In genomic region chr1:10897981-10898728, GRCh38 we compare ENCODE assay signal across 16 cellular contexts.
DNase-seq lines count a peak whose midpoint lies in the region; ATAC-seq, FAIRE-seq and TF ChIP-seq lines count a peak whose summit lies in the region.
"Had no signal": no experiment of that assay in that cellular context is flagged by ENCODE, and none has a peak within 500 bp of the region (broad histone marks: within the 10 kb centered on the region; RNA-seq: fewer than 3 reads in every experiment).

No MANE protein-coding gene starts in this region.

- TF ChIP-seq CTCF in glutamatergic neuron (IDR thresholded peaks at IDR 0.05; ENCODE audit: partially characterized antibody, unreplicated experiment) (no peak), ascending aorta (IDR thresholded peaks at IDR 0.05) (no peak)

- H3K9me3 ChIP-seq in ascending aorta, result no peaks in the 10 kb centered on the region
- H3K9me3 ChIP-seq: adrenal gland, heart right ventricle, lower lobe of right lung, ovary had no signal

- peaks cover 2% of the 10 kb centered on the region for H3K27me3 Mint-ChIP-seq in glutamatergic neuron (ENCODE audit: unreplicated experiment)

- H3K36me3 ChIP-seq in ACC112 (ENCODE audit: insufficient read depth, low read length) (no peaks in the 10 kb centered on the region), ascending aorta (no peaks in the 10 kb centered on the region)
- H3K36me3 ChIP-seq: adrenal gland, heart right ventricle, lower lobe of right lung, ovary had no signal

- H3K4me1 Mint-ChIP-seq in glutamatergic neuron (ENCODE audit: low read depth, unreplicated experiment), result peaks cover 14% of the 10 kb centered on the region

- DNase-seq in H54 (ENCODE audit: insufficient read length, low spot score) (peak; percentile 69), glutamatergic neuron (peak; percentile 38), ascending aorta (ENCODE audit: low spot score in 2 of 2) (no peak), NCI-H2081 (lab: John Stamatoyannopoulos, UW) (no peak), DMS153 treated with DMSO at 0.1 percent for 48 hours (lab: John Stamatoyannopoulos, UW; ENCODE audit: unreplicated experiment) (no peak)
- no peak for DNase-seq in activated naive CD4-positive, alpha-beta T cell treated with Interleukin-2 at 50 U/mL for 16 hours
- DNase-seq: activated CD8-positive, alpha-beta memory T cell treated with anti-CD3 and anti-CD28 coated beads, Interleukin-2, amount 50 U/mL, for 48 hours; adrenal gland; heart right ventricle; MM.1S; NCI-H510A; ovary; SIG-M5 had no signal

- H3K9me3 Mint-ChIP-seq in glutamatergic neuron (ENCODE audit: unreplicated experiment), result peaks cover 5% of the 10 kb centered on the region

- ATAC-seq in SK-N-SH treated with all-trans-retinoic acid at 6 μM for 48 hours, result peak; percentile 40; the same call in 2 of the 3 replicates
- ATAC-seq: lower lobe of right lung had no signal

- intact Hi-C loops in ascending aorta (cut with DNase I), result no loop called here

- H3K36me3 Mint-ChIP-seq in glutamatergic neuron (ENCODE audit: unreplicated experiment), result no peaks in the 10 kb centered on the region

- FAIRE-seq in H54 (lab: Jason Lieb, UNC), result peak; percentile 66

- H3K4me1 ChIP-seq in ACC112 (ENCODE audit: control insufficient read depth, insufficient read depth, low read length, unreplicated experiment) (peaks cover 44% of the 10 kb centered on the region), ascending aorta (no peaks in the 10 kb centered on the region)
- H3K4me1 ChIP-seq: adrenal gland, heart right ventricle, lower lobe of right lung had no signal

- H3K79me2 ChIP-seq in ACC112 (ENCODE audit: control insufficient read depth, insufficient read depth, low read length, unreplicated experiment), result no peaks in the 10 kb centered on the region

- peak overlapping the region; percentile 52 for H3K27ac Mint-ChIP-seq in glutamatergic neuron (ENCODE audit: unreplicated experiment)

- TF ChIP-seq POLR2A in H54 (IDR thresholded peaks at IDR 0.05; ENCODE audit: low read depth, low read length), result no peak

- H3K4me3 ChIP-seq in ACC112 (ENCODE audit: low read depth, low read length), result peak overlapping the region; percentile 35; the same call in 1 of the 2 replicates
- no peak overlapping the region for H3K4me3 ChIP-seq in ascending aorta
- H3K4me3 ChIP-seq: adrenal gland, heart right ventricle, lower lobe of right lung, ovary had no signal

- peak overlapping the region; percentile 57 for H2AFZ ChIP-seq in ACC112 (ENCODE audit: low read length, unreplicated experiment)

- H3K27me3 ChIP-seq in ACC112 (ENCODE audit: insufficient read depth, low read length) (no peaks in the 10 kb centered on the region), ascending aorta (no peaks in the 10 kb centered on the region)
- H3K27me3 ChIP-seq: adrenal gland, ovary had no signal

- no peak overlapping the region for H3K4me3 Mint-ChIP-seq in glutamatergic neuron (ENCODE audit: unreplicated experiment)

- H3K27ac ChIP-seq in ACC112 (ENCODE audit: low read depth, low read length) (peak overlapping the region; percentile 67), ascending aorta (no peak overlapping the region)
- H3K27ac ChIP-seq: adrenal gland, heart right ventricle, lower lobe of right lung, ovary had no signal

TF ChIP-seq in SK-N-SH treated with all-trans-retinoic acid at 6 μM for 48 hours, 23 proteins besides CTCF, POLR2A, EP300 and RAD21:
- TF ChIP-seq TOX (CRISPR knock-in tag; IDR thresholded peaks at IDR 0.05; ENCODE audit: borderline replicate concordance) (no peak), PATZ1 (CRISPR knock-in tag; IDR thresholded peaks at IDR 0.05; ENCODE audit: borderline replicate concordance) (peak; percentile 25; the same call in 1 of the 2 replicates)

Comparison
In these comparisons a context has a peak if more than half of its experiments do, and no peak if none do; other contexts are left out.
1. DNase-seq: peak in H54 (single experiment) and glutamatergic neuron (single experiment); none in ascending aorta (0 of 2), NCI-H2081 (0 of 2), activated naive CD4-positive, alpha-beta T cell treated with Interleukin-2 at 50 U/mL for 16 hours (single experiment) and DMS153 treated with DMSO at 0.1 percent for 48 hours (single experiment).